27 cellular contexts compared by ENCODE assay signal in genomic region chr11:35360059-35360530, GRCh38. TPM values are rescaled to one million over a fixed set of nuclear protein-coding genes. Genes with fewer than 3 reads are reported as not detected.
DNase-seq lines count a peak whose midpoint lies in the region; ATAC-seq and TF ChIP-seq lines count a peak whose summit lies in the region.
"Had no signal": no experiment of that assay in that cellular context is flagged by ENCODE, and none has a peak within 500 bp of the region (broad histone marks: within the 10 kb centered on the region; RNA-seq: fewer than 3 reads in every experiment).

No MANE protein-coding gene starts in this region.

- no peak overlapping the region for H2AK5ac ChIP-seq in neuronal stem cell (ENCODE audit: low read depth, low read length)

- peaks cover 5% of the 10 kb centered on the region for H3K4me1 Mint-ChIP-seq in activated CD4-positive, alpha-beta T cell treated with anti-CD3 and anti-CD28 coated beads, Interleukin-2, amount 10 ng/mL, durations not matched to agents 24 days and 14 days
- H3K4me1 Mint-ChIP-seq: activated B cell treated with CpG ODN at 0.5 μM for 24 hours had no signal

- no peak overlapping the region for H4K8ac ChIP-seq in neuronal stem cell (ENCODE audit: low read depth, low read length)

- no peak overlapping the region for H3K4me2 ChIP-seq in neuronal stem cell (ENCODE audit: insufficient read depth, low read length, poor library complexity, severe bottlenecking)

- 69% methylated on average over 6 of the region's 6 CpGs for WGBS in right cardiac atrium
- WGBS in neuronal stem cell (ENCODE audit: extremely low coverage in 2 of 2, insufficient read length in 2 of 2, insufficient replicate concordance in 1 of 2), 2 donors, result no CpG with 5 or more reads among the region's 6 CpGs

- H3K23ac ChIP-seq in neuronal stem cell (ENCODE audit: low read depth, low read length, poor library complexity), result no peak overlapping the region

- no peaks in the 10 kb centered on the region for H3K79me1 ChIP-seq in neuronal stem cell (ENCODE audit: low read depth, low read length)

- peak overlapping the region; percentile 9 to 15 for H3K27ac ChIP-seq in right atrium auricular region
- no peak overlapping the region for H3K27ac ChIP-seq in right cardiac atrium (ENCODE audit: low read length)
- H3K27ac ChIP-seq in stomach smooth muscle (ENCODE audit: low read length), result peak overlapping the region; percentile 37
- no peak overlapping the region for H3K27ac ChIP-seq in neuronal stem cell (replicated peaks; ENCODE audit: low read length)
- H3K27ac ChIP-seq: epithelial cell of prostate, neutrophil, SJCRH30 had no signal

- DNase-seq in right atrium auricular region (ENCODE audit: low spot score), result no peak
- DNase-seq in right cardiac atrium, result no peak
- peak; percentile 66 for DNase-seq in left lobe of liver (ENCODE audit: low spot score)
- no peak for DNase-seq in neuronal stem cell (ENCODE audit: low spot score)
- no peak for DNase-seq in activated CD4-positive, alpha-beta T cell treated with anti-CD3 and anti-CD28 coated beads, Interleukin-2, amount 50 U/mL, for 4 hours
- DNase-seq in activated CD4-positive, alpha-beta T cell treated with anti-CD3 and anti-CD28 coated beads, Interleukin-2, amount 10 ng/mL, durations not matched to agents 24 days and 14 days, result no peak
- DNase-seq: activated B cell treated with CpG ODN at 0.5 μM for 24 hours; activated CD8-positive, alpha-beta T cell treated with anti-CD3 and anti-CD28 coated beads for 36 hours; CD8-positive, alpha-beta memory T cell; effector CD8-positive, alpha-beta T cell; KG1; left colon; mesendoderm; MM.1S; NCI-H2029 treated with DMSO at 0.1 percent for 48 hours; NCI-H226; NCI-H69; SJCRH30; spleen had no signal

- H3K27me3 ChIP-seq in right atrium auricular region (no peaks in the 10 kb centered on the region), right cardiac atrium (ENCODE audit: control insufficient read depth, insufficient read depth) (no peaks in the 10 kb centered on the region), stomach smooth muscle (ENCODE audit: control insufficient read depth in 1 of 2, insufficient read depth in 2 of 2, low read length in 2 of 2) (no peaks in the 10 kb centered on the region), neuronal stem cell (ENCODE audit: control insufficient read depth in 3 of 3, insufficient read depth in 3 of 3, low read depth in 1 of 3, low read length in 3 of 3) (no peaks in the 10 kb centered on the region)
- H3K27me3 ChIP-seq: BE2C, neutrophil, SJCRH30, spleen had no signal

- H3K4me3 ChIP-seq in right atrium auricular region, result no peak overlapping the region
- H3K4me3 ChIP-seq in right cardiac atrium (ENCODE audit: low read length), result no peak overlapping the region
- H3K4me3 ChIP-seq in stomach smooth muscle (ENCODE audit: low read length in 2 of 2), result no peak overlapping the region
- no peak overlapping the region for H3K4me3 ChIP-seq in neuronal stem cell (ENCODE audit: low read length in 2 of 2)
- H3K4me3 ChIP-seq: SJCRH30, spleen had no signal

- H3K14ac ChIP-seq in neuronal stem cell (ENCODE audit: low read length), result no peak overlapping the region

- no peak overlapping the region for H2BK15ac ChIP-seq in neuronal stem cell (ENCODE audit: low read length)

- no peak overlapping the region for H3K4me3 Mint-ChIP-seq in activated CD4-positive, alpha-beta T cell treated with anti-CD3 and anti-CD28 coated beads, Interleukin-2, amount 10 ng/mL, durations not matched to agents 24 days and 14 days
- H3K4me3 Mint-ChIP-seq: activated B cell treated with CpG ODN at 0.5 μM for 24 hours; activated CD8-positive, alpha-beta T cell treated with anti-CD3 and anti-CD28 coated beads for 36 hours; activated naive CD8-positive, alpha-beta T cell; CD8-positive, alpha-beta memory T cell had no signal

- H3K4ac ChIP-seq in neuronal stem cell (ENCODE audit: low read length), result no peak overlapping the region

- no peak overlapping the region for H3K18ac ChIP-seq in neuronal stem cell (ENCODE audit: low read length)

- H3K36me3 ChIP-seq in right atrium auricular region, result no peaks in the 10 kb centered on the region
- H3K36me3 ChIP-seq in stomach smooth muscle (ENCODE audit: control insufficient read depth in 2 of 2, insufficient read depth in 2 of 2, low read length in 2 of 2), result no peaks in the 10 kb centered on the region
- H3K36me3 ChIP-seq in neuronal stem cell (replicated peaks in 1 of 2; ENCODE audit: control insufficient read depth in 2 of 2, insufficient read depth in 2 of 2, low read length in 2 of 2), result no peaks in the 10 kb centered on the region
- H3K36me3 ChIP-seq: BE2C, neutrophil, SJCRH30, spleen had no signal

- H2BK5ac ChIP-seq in neuronal stem cell (ENCODE audit: low read length), result no peak overlapping the region

- no peak overlapping the region for H3K27ac Mint-ChIP-seq in activated CD4-positive, alpha-beta T cell treated with anti-CD3 and anti-CD28 coated beads, Interleukin-2, amount 10 ng/mL, durations not matched to agents 24 days and 14 days
- H3K27ac Mint-ChIP-seq: activated B cell treated with CpG ODN at 0.5 μM for 24 hours; activated CD8-positive, alpha-beta T cell treated with anti-CD3 and anti-CD28 coated beads for 36 hours; activated naive CD8-positive, alpha-beta T cell; activated T-helper 2 cell treated with anti-CD3 and anti-CD28 coated beads, Interferon-gamma antibody, Interleukin-2, Interleukin-4, amounts not matched to agents 10 μg/mL and 5 μg/mL and 100 μg/mL, durations not matched to agents 14 hours and 24 hours and 36 hours had no signal

- ATAC-seq in right cardiac atrium (no peak), left lobe of liver (peak; percentile 58), GM21528 (IDR thresholded peaks at IDR 0.05; ENCODE audit: low FRiP score, unreplicated experiment) (no peak)
- ATAC-seq: activated CD8-positive, alpha-beta T cell treated with anti-CD3 and anti-CD28 coated beads for 36 hours; left colon had no signal

- H4K91ac ChIP-seq in neuronal stem cell (ENCODE audit: low read depth, low read length, poor library complexity), result no peak overlapping the region

- no peaks in the 10 kb centered on the region for H3K36me3 Mint-ChIP-seq in activated CD4-positive, alpha-beta T cell treated with anti-CD3 and anti-CD28 coated beads, Interleukin-2, amount 10 ng/mL, durations not matched to agents 24 days and 14 days (ENCODE audit: low read depth)
- H3K36me3 Mint-ChIP-seq: activated naive CD8-positive, alpha-beta T cell had no signal

- H3K4me1 ChIP-seq in right atrium auricular region (peaks cover 0 to 35% of the 10 kb centered on the region in 2 donors), right cardiac atrium (ENCODE audit: control insufficient read depth, insufficient read depth, low read length) (peaks cover 11% of the 10 kb centered on the region), stomach smooth muscle (ENCODE audit: control insufficient read depth, insufficient read depth, low read length) (peaks cover 31% of the 10 kb centered on the region), neuronal stem cell (ENCODE audit: control insufficient read depth in 2 of 2, insufficient read depth in 1 of 2, low read depth in 1 of 2, low read length in 2 of 2) (peaks cover 2 to 5% of the 10 kb centered on the region in 2 donors)
- H3K4me1 ChIP-seq: BE2C, SJCRH30 had no signal

- H3K9me3 ChIP-seq in right atrium auricular region (no peaks in the 10 kb centered on the region), right cardiac atrium (ENCODE audit: control insufficient read depth, low read length) (no peaks in the 10 kb centered on the region), stomach smooth muscle (ENCODE audit: control insufficient read depth in 2 of 2, low read length in 2 of 2) (no peaks in the 10 kb centered on the region), neuronal stem cell (replicated peaks in 1 of 2; ENCODE audit: control insufficient read depth in 2 of 2, insufficient read depth in 1 of 2, low read depth in 1 of 2, low read length in 2 of 2) (no peaks in the 10 kb centered on the region)
- H3K9me3 ChIP-seq: BE2C, neutrophil, SJCRH30, spleen had no signal

- H2AFZ ChIP-seq in neuronal stem cell (ENCODE audit: low read length), result no peak overlapping the region

- H3K27me3 Mint-ChIP-seq in activated CD4-positive, alpha-beta T cell treated with anti-CD3 and anti-CD28 coated beads, Interleukin-2, amount 10 ng/mL, durations not matched to agents 24 days and 14 days, result peaks cover 7% of the 10 kb centered on the region
- H3K27me3 Mint-ChIP-seq: activated B cell treated with CpG ODN at 0.5 μM for 24 hours; activated naive CD8-positive, alpha-beta T cell had no signal

- TF ChIP-seq CTCF in right atrium auricular region (IDR thresholded peaks at IDR 0.05), result no peak

- intact Hi-C loops in right cardiac atrium (cut with DNase I), result loop anchor here in 1 of 4 donors (10.0 kb wide), 1 partner anchor 145 kb away; no protein-coding TSS in a partner anchor
- intact Hi-C loops in activated CD4-positive, alpha-beta T cell treated with anti-CD3 and anti-CD28 coated beads, Interleukin-2, amount 10 ng/mL, durations not matched to agents 24 days and 14 days (cut with micrococcal nuclease), result no loop called here

- H2BK12ac ChIP-seq in neuronal stem cell (ENCODE audit: low read length), result no peak overlapping the region

- no peaks in the 10 kb centered on the region for H3K9me3 Mint-ChIP-seq in activated CD4-positive, alpha-beta T cell treated with anti-CD3 and anti-CD28 coated beads, Interleukin-2, amount 10 ng/mL, durations not matched to agents 24 days and 14 days
- H3K9me3 Mint-ChIP-seq: activated B cell treated with CpG ODN at 0.5 μM for 24 hours; activated CD8-positive, alpha-beta T cell treated with anti-CD3 and anti-CD28 coated beads for 36 hours; activated T-helper 2 cell treated with anti-CD3 and anti-CD28 coated beads, Interferon-gamma antibody, Interleukin-2, Interleukin-4, amounts not matched to agents 10 μg/mL and 5 μg/mL and 100 μg/mL, durations not matched to agents 14 hours and 24 hours and 36 hours; CD8-positive, alpha-beta memory T cell had no signal

- H2BK120ac ChIP-seq in neuronal stem cell (ENCODE audit: low read depth, low read length), result no peak overlapping the region

- H3K9ac ChIP-seq in stomach smooth muscle (ENCODE audit: low read length in 2 of 2) (no peak overlapping the region), neuronal stem cell (ENCODE audit: low read depth, low read length, poor library complexity) (no peak overlapping the region)

RNA-seq across cellular contexts. Expression of gene SLC1A2, which starts 59.3 kb away (rescaled TPM):
- total RNA-seq in right atrium auricular region, result 1 to 10 TPM in 1 of 2 donors, under 1 TPM in 1; 0.63 to 2.5 TPM
- 1 to 10 TPM; 1.3 to 2.3 (median 1.5) TPM for total RNA-seq in right cardiac atrium
- 0.54 TPM for polyA plus RNA-seq in right cardiac atrium
- 9.1 TPM for total RNA-seq in left lobe of liver
- polyA plus RNA-seq in neuronal stem cell (2013, experiment 1 of 2), result 1.0 TPM
- polyA plus RNA-seq in neuronal stem cell (2013, experiment 2 of 2), result 1.1 TPM
- not detected in 2 replicates for total RNA-seq in activated CD4-positive, alpha-beta T cell treated with anti-CD3 and anti-CD28 coated beads, Interleukin-2, amount 10 ng/mL, durations not matched to agents 24 days and 14 days
- total RNA-seq: activated B cell treated with CpG ODN at 0.5 μM for 24 hours; activated CD8-positive, alpha-beta T cell treated with anti-CD3 and anti-CD28 coated beads for 36 hours; activated T-helper 2 cell treated with anti-CD3 and anti-CD28 coated beads, Interferon-gamma antibody, Interleukin-2, Interleukin-4, amounts not matched to agents 10 μg/mL and 5 μg/mL and 100 μg/mL, durations not matched to agents 14 hours and 24 hours and 36 hours; CD8-positive, alpha-beta memory T cell; HT1080; SJCRH30 had no signal

Comparison
In these comparisons a context has a peak if more than half of its experiments do, and no peak if none do; other contexts are left out.
1. H3K27ac ChIP-seq: peak in right atrium auricular region (2 of 2) and stomach smooth muscle (single experiment); none in right cardiac atrium (single experiment) and neuronal stem cell (single experiment).